19 cellular contexts compared by ENCODE assay signal in the genomic region with DNA sequence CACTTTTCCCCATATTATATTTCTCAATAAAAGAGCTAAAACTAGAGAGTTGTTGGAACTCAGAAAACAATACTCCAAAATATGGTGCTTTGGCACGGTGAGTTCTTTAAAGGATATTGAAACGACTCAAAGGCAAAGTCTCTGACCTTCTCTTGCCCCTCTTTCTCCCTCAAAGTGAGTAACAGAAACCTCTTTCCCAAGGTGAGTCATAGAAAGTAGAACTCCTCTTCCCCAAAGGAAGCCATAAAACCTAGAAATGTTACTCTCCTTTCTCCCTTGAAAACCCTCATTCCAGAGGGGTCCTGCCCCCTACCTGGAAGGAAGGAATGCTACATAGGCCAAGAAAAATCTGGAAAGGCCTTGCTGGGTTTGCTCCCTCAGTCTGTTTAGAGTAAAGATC. TPM values are rescaled to one million over a fixed set of nuclear protein-coding genes. Genes with fewer than 3 reads are reported as not detected.
DNase-seq lines count a peak whose midpoint lies in the region; ATAC-seq and TF ChIP-seq lines count a peak whose summit lies in the region.
"Had no signal": no experiment of that assay in that cellular context is flagged by ENCODE, and none has a peak within 500 bp of the region (broad histone marks: within the 10 kb centered on the region; RNA-seq: fewer than 3 reads in every experiment).

No MANE protein-coding gene starts in this region.

- no peak overlapping the region for H3K4me3 ChIP-seq in PC-9
- H3K4me3 ChIP-seq: cardiac muscle cell, right atrium auricular region, uterus had no signal

- no peak overlapping the region for H3K27ac ChIP-seq in PC-9
- H3K27ac ChIP-seq: cardiac muscle cell, right atrium auricular region, uterus had no signal

- peaks cover 8% of the 10 kb centered on the region for H4K20me1 ChIP-seq in PC-9 (ENCODE audit: insufficient read depth)

- CTCF ChIA-PET in WTC11 (lab: Charles Lee) (interaction anchor here (1.4 kb wide), 1 partner anchor 476 kb away, joined by 4 read pairs; no protein-coding TSS in a partner anchor), PC-9 (lab: Charles Lee) (no interaction called here)

- peaks cover 6% of the 10 kb centered on the region; the same call in 1 of the 2 replicates for H3K36me3 Mint-ChIP-seq in WTC11

- H3K4me3 Mint-ChIP-seq in WTC11 = no peak overlapping the region
- H3K4me3 Mint-ChIP-seq: IgD-negative memory B cell had no signal

- H3K27ac Mint-ChIP-seq in WTC11 = peak overlapping the region; percentile 57; the same call in 1 of the 2 replicates
- H3K27ac Mint-ChIP-seq: IgD-negative memory B cell had no signal

- H3K4me1 Mint-ChIP-seq in WTC11 = peaks cover 28% of the 10 kb centered on the region

- H3K9me2 ChIP-seq in PC-9 (ENCODE audit: insufficient read depth) = no peaks in the 10 kb centered on the region

- no peak for ATAC-seq in WTC11
- ATAC-seq in HG02610 (IDR thresholded peaks at IDR 0.05; ENCODE audit: unreplicated experiment) = no peak
- ATAC-seq: left colon had no signal

- H3K36me3 ChIP-seq in PC-9 (ENCODE audit: low read depth) = no peaks in the 10 kb centered on the region; the same call in 1 of the 2 replicates
- H3K36me3 ChIP-seq: right atrium auricular region, uterus had no signal

- POLR2A ChIA-PET in WTC11 (lab: Charles Lee) (no interaction called here), PC-9 (lab: Charles Lee; ENCODE audit: unreplicated experiment) (no interaction called here)

- H3K27me3 Mint-ChIP-seq in WTC11 (ENCODE audit: low read depth) = no peaks in the 10 kb centered on the region
- H3K27me3 Mint-ChIP-seq: IgD-negative memory B cell had no signal

- peak; percentile 16 for DNase-seq in AG08396 (ENCODE audit: low spot score)
- peak; percentile 49 for DNase-seq in HCEC 1CT
- DNase-seq in WTC11 (ENCODE audit: low spot score) = no peak
- peak; percentile 21 for DNase-seq in glomerular visceral epithelial cell (ENCODE audit: extremely low spot score)
- DNase-seq in PC-9 = no peak
- no peak for DNase-seq in SW 1271 (lab: John Stamatoyannopoulos, UW)
- no peak for DNase-seq in hypothalamus (lab: John Stamatoyannopoulos, UW)
- DNase-seq: activated T-cell treated with anti-CD3 and anti-CD28 coated beads for 4 hours, hippocampal formation, left colon, MV-4-11, NCI-H1930, NCI-H524, uterus had no signal

- peaks cover 12% of the 10 kb centered on the region; the same call in 1 of the 2 replicates for H3K79me2 ChIP-seq in PC-9 (ENCODE audit: low read depth)

- BruUV-seq in PC-9 (replicated peaks; lab: Mats Ljungman, UMichigan) = no TSS peak

- no peaks in the 10 kb centered on the region; the same call in 1 of the 2 replicates for H3K9me3 ChIP-seq in PC-9 (ENCODE audit: insufficient read depth, low read depth)
- H3K9me3 ChIP-seq: right atrium auricular region, uterus had no signal

- TF ChIP-seq CTCF in WTC11 (IDR thresholded peaks at IDR 0.05) (no peak), PC-9 (conservative IDR thresholded peaks at IDR 0.05) (no peak)

- H3K4me1 ChIP-seq in PC-9 (replicated peaks; ENCODE audit: insufficient read depth) = no peaks in the 10 kb centered on the region
- H3K4me1 ChIP-seq: uterus had no signal

- H3K4me2 ChIP-seq in PC-9 = no peak overlapping the region

- peaks cover 6% of the 10 kb centered on the region for H3K9me3 Mint-ChIP-seq in WTC11
- H3K9me3 Mint-ChIP-seq: activated naive CD4-positive, alpha-beta T cell treated with anti-CD3 and anti-CD28 coated beads, Interleukin-2, amount 50 U/mL, for 72 hours; IgD-negative memory B cell had no signal

- no peaks in the 10 kb centered on the region for H3F3A ChIP-seq in PC-9 (ENCODE audit: insufficient read depth, low read depth)

- H2AFZ ChIP-seq in PC-9 = no peak overlapping the region

- no peaks in the 10 kb centered on the region for H3K27me3 ChIP-seq in PC-9 (ENCODE audit: insufficient read depth, low read depth)
- H3K27me3 ChIP-seq: cardiac muscle cell, right atrium auricular region, uterus had no signal

- intact Hi-C loops in PC-9 (cut with micrococcal nuclease; ENCODE audit: unreplicated experiment) = loop anchor here (10.0 kb wide), 1 partner anchor 97 kb away; no protein-coding TSS in a partner anchor

TF ChIP-seq in WTC11, 78 proteins besides CTCF, POLR2A, EP300 and RAD21:
- TF ChIP-seq ZNF317 (CRISPR knock-in tag; IDR thresholded peaks at IDR 0.05; ENCODE audit: borderline replicate concordance, low read depth) (no peak), E2F1 (CRISPR knock-in tag; IDR thresholded peaks at IDR 0.05) (no peak)
- TF ChIP-seq, protein P1, sequence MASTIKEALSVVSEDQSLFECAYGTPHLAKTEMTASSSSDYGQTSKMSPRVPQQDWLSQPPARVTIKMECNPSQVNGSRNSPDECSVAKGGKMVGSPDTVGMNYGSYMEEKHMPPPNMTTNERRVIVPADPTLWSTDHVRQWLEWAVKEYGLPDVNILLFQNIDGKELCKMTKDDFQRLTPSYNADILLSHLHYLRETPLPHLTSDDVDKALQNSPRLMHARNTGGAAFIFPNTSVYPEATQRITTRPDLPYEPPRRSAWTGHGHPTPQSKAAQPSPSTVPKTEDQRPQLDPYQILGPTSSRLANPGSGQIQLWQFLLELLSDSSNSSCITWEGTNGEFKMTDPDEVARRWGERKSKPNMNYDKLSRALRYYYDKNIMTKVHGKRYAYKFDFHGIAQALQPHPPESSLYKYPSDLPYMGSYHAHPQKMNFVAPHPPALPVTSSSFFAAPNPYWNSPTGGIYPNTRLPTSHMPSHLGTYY (CRISPR knock-in tag; IDR thresholded peaks at IDR 0.05) = no peak
TF ChIP-seq in WTC11: peak in this region for 0.

RNA-seq across cellular contexts. Expression of gene RAPGEF6, which starts 47.5 kb away (rescaled TPM):
- total RNA-seq in WTC11 (2021) (18.0 to 19.5 TPM (median 18.1 TPM) in 3 replicates), PC-9 (2021) (17.1 and 21.9 TPM in 2 replicates)

Comparison
In these comparisons a context has a peak if more than half of its experiments do, and no peak if none do; other contexts are left out.
1. DNase-seq: peak in AG08396 (single experiment), HCEC 1CT (single experiment) and glomerular visceral epithelial cell (single experiment); none in WTC11 (single experiment), PC-9 (0 of 2), SW 1271 (0 of 2) and hypothalamus (0 of 51).